8 cellular contexts compared by ENCODE assay signal in the genomic region with DNA sequence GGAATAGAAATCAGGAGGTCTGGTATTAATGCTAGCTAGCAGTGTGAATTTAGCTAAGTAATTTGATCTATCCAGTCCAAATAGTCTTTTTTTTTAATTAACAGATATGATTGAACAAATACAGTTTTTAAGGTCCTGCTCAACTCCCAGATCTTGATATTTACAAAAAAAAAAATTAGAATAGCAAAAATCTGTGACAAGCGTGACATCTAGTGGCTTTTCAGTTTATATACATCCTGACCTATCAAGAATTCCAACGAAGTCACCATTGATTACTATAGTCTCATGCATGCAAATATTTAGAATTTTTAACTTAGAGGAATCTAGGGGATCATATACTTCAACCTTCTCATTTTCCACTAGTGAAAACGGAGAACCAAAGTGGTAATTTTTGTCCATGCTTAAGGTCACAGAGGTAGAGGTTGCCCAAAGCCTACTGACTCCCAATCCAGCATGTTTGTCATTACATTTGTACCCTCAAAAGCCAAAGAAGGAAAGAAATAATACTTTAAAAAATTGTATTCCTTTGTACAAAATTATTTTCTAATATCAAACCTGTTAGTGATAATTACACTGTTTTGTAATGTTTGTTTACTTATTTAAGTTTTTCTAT. TPM values are rescaled to one million over a fixed set of nuclear protein-coding genes. Genes with fewer than 3 reads are reported as not detected.
DNase-seq lines count a peak whose midpoint lies in the region; ATAC-seq, FAIRE-seq and TF ChIP-seq lines count a peak whose summit lies in the region.

No MANE protein-coding gene starts in this region.

- H3K4me1 ChIP-seq in RWPE2 (ENCODE audit: insufficient read depth, poor library complexity, severe bottlenecking), result peaks cover 7% of the 10 kb centered on the region
- H3K4me1 ChIP-seq in aorta (ENCODE audit: control insufficient read depth in 1 of 2, insufficient read depth in 2 of 2, low read length in 2 of 2), result no peaks in the 10 kb centered on the region
- no peaks in the 10 kb centered on the region for H3K4me1 ChIP-seq in mucosa of descending colon (ENCODE audit: low read depth)

- H3K27ac ChIP-seq in AG04450 (ENCODE audit: low read depth, low read length), result no peak overlapping the region
- H3K27ac ChIP-seq in RWPE2 (ENCODE audit: poor library complexity, severe bottlenecking), result no peak overlapping the region
- no peak overlapping the region for H3K27ac ChIP-seq in aorta (ENCODE audit: low read depth in 1 of 2, low read length in 2 of 2)

- POLR2A ChIA-PET in AG04450 (lab: Yijun Ruan, JAX), result no interaction called here

- no peak overlapping the region for H3K4me3 ChIP-seq in AG04450 (ENCODE audit: low read depth, low read length)
- H3K4me3 ChIP-seq in HFF-Myc (replicated peaks; ENCODE audit: low read depth, low read length), result no peak overlapping the region
- no peak overlapping the region for H3K4me3 ChIP-seq in RWPE2 (ENCODE audit: severe bottlenecking)
- H3K4me3 ChIP-seq in aorta (ENCODE audit: low read length in 2 of 2), result no peak overlapping the region
- no peak overlapping the region for H3K4me3 ChIP-seq in mucosa of descending colon

- CTCF ChIA-PET in AG04450 (lab: Charles Lee), result interaction anchor here (0.6 to 2.8 kb wide), 26 partner anchors 8 to 968 kb away, joined by 3 to 27 read pairs (median 4); a partner anchor contains a TSS

- H3K36me3 ChIP-seq in RWPE2 (ENCODE audit: low read depth) (no peaks in the 10 kb centered on the region), aorta (ENCODE audit: control insufficient read depth in 1 of 2, insufficient read depth in 2 of 2, low read length in 1 of 2) (no peaks in the 10 kb centered on the region), mucosa of descending colon (ENCODE audit: low read depth) (no peaks in the 10 kb centered on the region)

- 5% methylated on average over 3 of the region's 3 CpGs for WGBS in aorta, 2 donors

- intact Hi-C loops in aorta (cut with DNase I) (loop anchor here (2.0 to 10.0 kb wide), 5 partner anchors 108 to 716 kb away; a partner anchor contains a TSS), mucosa of descending colon (cut with DNase I, micrococcal nuclease) (loop anchor here in 1 of 2 donors (10.0 kb wide), 1 partner anchor 728 kb away; no protein-coding TSS in a partner anchor)

- H3K27me3 ChIP-seq in AG04450 (ENCODE audit: control insufficient read depth, insufficient read depth, low read length) (no peaks in the 10 kb centered on the region), RWPE2 (ENCODE audit: insufficient read depth, poor library complexity, severe bottlenecking) (no peaks in the 10 kb centered on the region), aorta (ENCODE audit: control insufficient read depth in 1 of 2, insufficient read depth in 2 of 2, low read length in 1 of 2) (no peaks in the 10 kb centered on the region)

- DNase-seq in AG04450 (ENCODE audit: low read depth, low spot score), result no peak
- DNase-seq in HFF-Myc (ENCODE audit: extremely low read depth, low read depth), result no peak
- no peak for DNase-seq in RWPE2 (ENCODE audit: low spot score)
- no peak for DNase-seq in frontal cortex (ENCODE audit: low spot score in 2 of 2)
- no peak for DNase-seq in aorta
- no peak for DNase-seq in mucosa of descending colon

- TF ChIP-seq CTCF in AG04450 (IDR thresholded peaks at IDR 0.05; ENCODE audit: low read depth, low read length), result peak; percentile 40
- peak; percentile 9 for TF ChIP-seq CTCF in HFF-Myc (IDR thresholded peaks at IDR 0.05; ENCODE audit: low read depth, low read length, missing control alignments)
- peak; percentile 91 for TF ChIP-seq CTCF in RWPE2 (IDR thresholded peaks at IDR 0.05; ENCODE audit: poor library complexity, severe bottlenecking)
- no peak for TF ChIP-seq CTCF in mucosa of descending colon (IDR thresholded peaks at IDR 0.05)

- ATAC-seq in RWPE2 (ENCODE audit: low read depth) (peak; percentile 65; the same call in 2 of the 3 replicates), aorta (ENCODE audit: low FRiP score) (peak; percentile 60), HG03521 (IDR thresholded peaks at IDR 0.05; ENCODE audit: unreplicated experiment) (no peak), mucosa of descending colon (no peak), HG02798 (IDR thresholded peaks at IDR 0.05; ENCODE audit: poor library complexity, unreplicated experiment) (no peak)

- no peaks in the 10 kb centered on the region for H3K9me3 ChIP-seq in AG04450 (ENCODE audit: control insufficient read depth, insufficient read depth, low read length)
- no peaks in the 10 kb centered on the region for H3K9me3 ChIP-seq in RWPE2 (ENCODE audit: severe bottlenecking)
- H3K9me3 ChIP-seq in aorta (ENCODE audit: control insufficient read depth, low read length), result no peaks in the 10 kb centered on the region
- no peaks in the 10 kb centered on the region for H3K9me3 ChIP-seq in mucosa of descending colon

- FAIRE-seq in frontal cortex (lab: Jason Lieb, UNC), result peak; percentile 48

RNA-seq across cellular contexts. Expression of a gene that starts 17.6 kb away (rescaled TPM):
- polyA plus RNA-seq in AG04450 (2011; rRNA removed) (175 and 229 TPM in 2 replicates), aorta (10 to 100 TPM; 42.2 to 69.1 TPM)
- 89.4 and 119 TPM in 2 replicates for polyA minus RNA-seq in AG04450 (2011; rRNA and poly(A)+ RNA removed)
- total RNA-seq in frontal cortex (119 TPM), aorta (10 to 100 TPM; 74.0 to 76.6 TPM), mucosa of descending colon (100 to 1,000 TPM in 1 of 3 donors, 10 to 100 TPM in 2; 77.9 to 150 (median 94.6) TPM)

Comparison
In these comparisons a context has a peak if more than half of its experiments do, and no peak if none do; other contexts are left out.
1. ATAC-seq: peak in RWPE2 (single experiment) and aorta (single experiment); none in HG03521 (single experiment), mucosa of descending colon (single experiment) and HG02798 (single experiment).